In the genomic region with DNA sequence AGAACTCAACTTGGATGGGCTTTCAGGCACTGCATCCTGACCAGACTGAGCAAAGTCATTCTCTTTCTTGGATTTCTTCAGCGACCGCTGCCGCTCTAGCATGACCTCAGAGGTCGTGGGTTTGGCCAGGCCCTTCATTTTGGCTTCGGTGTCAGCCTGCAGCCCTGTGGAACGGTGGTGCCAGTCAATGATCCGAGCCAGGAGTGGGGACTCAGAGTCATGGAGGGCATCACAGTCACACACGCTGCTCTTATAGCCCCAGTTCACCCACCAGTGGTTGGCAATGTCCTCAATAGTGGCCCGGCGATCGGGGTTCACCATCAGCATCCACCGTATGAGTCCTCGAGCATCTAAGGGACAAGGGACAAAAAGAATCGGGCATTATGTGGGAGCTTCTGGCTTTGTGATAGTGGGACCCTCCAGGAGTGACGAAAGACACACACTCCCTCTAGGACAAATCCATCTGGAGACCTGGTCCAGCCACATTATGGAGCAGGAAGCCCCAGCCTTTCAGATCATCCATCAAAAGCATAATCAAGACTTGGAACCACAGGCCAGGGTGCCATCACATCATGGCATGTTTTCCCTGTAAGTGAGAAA, we compare ENCODE assay signal across 17 cellular contexts.
DNase-seq lines count a peak whose midpoint lies in the region; ATAC-seq and TF ChIP-seq lines count a peak whose summit lies in the region.
"Had no signal": no experiment of that assay in that cellular context is flagged by ENCODE, and none has a peak within 500 bp of the region (broad histone marks: within the 10 kb centered on the region; RNA-seq: fewer than 3 reads in every experiment).

No MANE protein-coding gene starts in this region.

- no peak for TF ChIP-seq CTCF in osteocyte (IDR thresholded peaks at IDR 0.05)
- no peak for TF ChIP-seq CTCF in activated CD8-positive, alpha-beta T cell treated with anti-CD3 and anti-CD28 coated beads for 36 hours (IDR thresholded peaks at IDR 0.05)

- H3K9me3 Mint-ChIP-seq in osteocyte (ENCODE audit: unreplicated experiment), result peaks cover 4% of the 10 kb centered on the region
- H3K9me3 Mint-ChIP-seq in activated CD8-positive, alpha-beta T cell treated with anti-CD3 and anti-CD28 coated beads for 36 hours, result no peaks in the 10 kb centered on the region
- H3K9me3 Mint-ChIP-seq: CD8-positive, alpha-beta T cell; HFFc6 had no signal

- H3K9me3 ChIP-seq in mesenchymal stem cell (ENCODE audit: control insufficient read depth, low read length), result no peaks in the 10 kb centered on the region
- H3K9me3 ChIP-seq: BLaER1, Caco-2, HAP-1 had no signal

- H3K23ac ChIP-seq in mesenchymal stem cell (ENCODE audit: low read length in 2 of 2), result no peak overlapping the region

- peak; percentile 45 for DNase-seq in ecto neural progenitor cell (ENCODE audit: low spot score)
- no peak for DNase-seq in mesenchymal stem cell
- peak; percentile 80 for DNase-seq in osteocyte (ENCODE audit: extremely low spot score, unreplicated experiment)
- DNase-seq in activated T-cell treated with anti-CD3 and anti-CD28 coated beads for 4 hours, result no peak
- DNase-seq in activated CD8-positive, alpha-beta T cell treated with anti-CD3 and anti-CD28 coated beads for 36 hours, result no peak
- DNase-seq in mucosa of gallbladder (ENCODE audit: low spot score), result no peak
- DNase-seq: Caco-2; CD4-positive, CD25-positive, alpha-beta regulatory T cell; CD8-positive, alpha-beta T cell; DMS153; DND-41; GOT3; HFFc6 had no signal

- H3K4me1 ChIP-seq in mesenchymal stem cell (ENCODE audit: control insufficient read depth, insufficient read depth, low read depth, low read length), result no peaks in the 10 kb centered on the region
- H3K4me1 ChIP-seq: BLaER1, Caco-2, HAP-1 had no signal

- no peak overlapping the region for H3K4me2 ChIP-seq in mesenchymal stem cell (ENCODE audit: low read length, poor library complexity, severe bottlenecking)
- H3K4me2 ChIP-seq: BLaER1 had no signal

- peaks cover 35 to 53% of the 10 kb centered on the region in 2 experiments for H3K36me3 ChIP-seq in mesenchymal stem cell (ENCODE audit: control insufficient read depth in 1 of 2, insufficient read depth in 2 of 2, low read depth in 1 of 2, low read length in 2 of 2)
- H3K36me3 ChIP-seq: BLaER1 had no signal

- no peak overlapping the region for H3K4me3 Mint-ChIP-seq in osteocyte (ENCODE audit: unreplicated experiment)
- H3K4me3 Mint-ChIP-seq in activated CD8-positive, alpha-beta T cell treated with anti-CD3 and anti-CD28 coated beads for 36 hours, result no peak overlapping the region
- H3K4me3 Mint-ChIP-seq: B cell; CD4-positive, CD25-positive, alpha-beta regulatory T cell; CD8-positive, alpha-beta T cell; HFFc6 had no signal

- H3K14ac ChIP-seq in mesenchymal stem cell (ENCODE audit: low read length in 2 of 2), result no peak overlapping the region

- H3K4ac ChIP-seq in mesenchymal stem cell (ENCODE audit: low read depth in 1 of 2, low read length in 2 of 2), result no peak overlapping the region

- no peak for ATAC-seq in activated CD8-positive, alpha-beta T cell treated with anti-CD3 and anti-CD28 coated beads for 36 hours
- ATAC-seq: CD8-positive, alpha-beta T cell had no signal

- H2BK15ac ChIP-seq in mesenchymal stem cell (ENCODE audit: low read depth, poor library complexity, severe bottlenecking), result no peak overlapping the region

- no peak overlapping the region for H3K18ac ChIP-seq in mesenchymal stem cell (ENCODE audit: low read depth in 1 of 2, low read length in 2 of 2)

- H3K27ac Mint-ChIP-seq in osteocyte (ENCODE audit: unreplicated experiment), result no peak overlapping the region
- no peak overlapping the region for H3K27ac Mint-ChIP-seq in activated CD8-positive, alpha-beta T cell treated with anti-CD3 and anti-CD28 coated beads for 36 hours
- H3K27ac Mint-ChIP-seq: B cell; CD4-positive, CD25-positive, alpha-beta regulatory T cell; CD8-positive, alpha-beta T cell; HFFc6 had no signal

- intact Hi-C loops in activated CD8-positive, alpha-beta T cell treated with anti-CD3 and anti-CD28 coated beads for 36 hours (cut with micrococcal nuclease), result no loop called here

- WGBS in mesenchymal stem cell, result 93% methylated on average over 15 of the region's 15 CpGs

- no peak overlapping the region for H3K27ac ChIP-seq in mesenchymal stem cell (ENCODE audit: low read length, poor library complexity, severe bottlenecking)
- H3K27ac ChIP-seq: BLaER1, C4-2B had no signal

- H2BK5ac ChIP-seq in mesenchymal stem cell (ENCODE audit: low read depth, low read length, poor library complexity, severe bottlenecking), result no peak overlapping the region

- CTCF ChIA-PET in activated CD8-positive, alpha-beta T cell treated with anti-CD3 and anti-CD28 coated beads for 36 hours (lab: Charles Lee), result no interaction called here

- POLR2A ChIA-PET in activated CD8-positive, alpha-beta T cell treated with anti-CD3 and anti-CD28 coated beads for 36 hours (lab: Charles Lee), result no interaction called here

- H2AK5ac ChIP-seq in mesenchymal stem cell (ENCODE audit: low read length, severe bottlenecking), result no peak overlapping the region

- H3K79me1 ChIP-seq in mesenchymal stem cell (replicated peaks; ENCODE audit: low read length, poor library complexity, severe bottlenecking), result peaks cover 49% of the 10 kb centered on the region

- peak overlapping the region; percentile 19 for H4K8ac ChIP-seq in mesenchymal stem cell (ENCODE audit: low read length)

- no peak overlapping the region for H3K9ac ChIP-seq in mesenchymal stem cell (ENCODE audit: low read length)
- H3K9ac ChIP-seq: BLaER1 had no signal

- H3K4me3 ChIP-seq in mesenchymal stem cell (ENCODE audit: insufficient read depth in 1 of 2, low read depth in 1 of 2, low read length in 2 of 2), result peak overlapping the region in 1 of 2 experiments; percentile 1
- H3K4me3 ChIP-seq: BLaER1, HAP-1 had no signal

- no peak overlapping the region for H2BK120ac ChIP-seq in mesenchymal stem cell (ENCODE audit: low read depth, low read length)

- no peak overlapping the region for H2BK12ac ChIP-seq in mesenchymal stem cell (ENCODE audit: low read length in 2 of 2)

- H3K27me3 Mint-ChIP-seq in osteocyte (ENCODE audit: unreplicated experiment), result no peaks in the 10 kb centered on the region
- H3K27me3 Mint-ChIP-seq in activated CD8-positive, alpha-beta T cell treated with anti-CD3 and anti-CD28 coated beads for 36 hours, result peaks cover 3% of the 10 kb centered on the region
- H3K27me3 Mint-ChIP-seq: B cell had no signal

- no peak overlapping the region for H2AFZ ChIP-seq in mesenchymal stem cell (ENCODE audit: low read depth, low read length)

- H3K27me3 ChIP-seq in mesenchymal stem cell (ENCODE audit: control insufficient read depth in 1 of 2, insufficient read depth in 1 of 2, low read length in 2 of 2), result no peaks in the 10 kb centered on the region
- H3K27me3 ChIP-seq: BLaER1 had no signal

- H3K4me1 Mint-ChIP-seq in osteocyte (ENCODE audit: unreplicated experiment), result peaks cover 12% of the 10 kb centered on the region
- H3K4me1 Mint-ChIP-seq in activated CD8-positive, alpha-beta T cell treated with anti-CD3 and anti-CD28 coated beads for 36 hours (ENCODE audit: low read depth), result no peaks in the 10 kb centered on the region
- H3K4me1 Mint-ChIP-seq: B cell; CD4-positive, CD25-positive, alpha-beta regulatory T cell had no signal

- H4K91ac ChIP-seq in mesenchymal stem cell (ENCODE audit: low read length), result peak overlapping the region; percentile 8

- H3K36me3 Mint-ChIP-seq in osteocyte (ENCODE audit: unreplicated experiment), result peaks cover 61% of the 10 kb centered on the region
- no peaks in the 10 kb centered on the region for H3K36me3 Mint-ChIP-seq in activated CD8-positive, alpha-beta T cell treated with anti-CD3 and anti-CD28 coated beads for 36 hours (ENCODE audit: low read depth)
- H3K36me3 Mint-ChIP-seq: CD4-positive, CD25-positive, alpha-beta regulatory T cell; CD8-positive, alpha-beta T cell had no signal

Comparison
In these comparisons a context has a peak if more than half of its experiments do, and no peak if none do; other contexts are left out.
1. DNase-seq: peak in ecto neural progenitor cell (single experiment) and osteocyte (single experiment); none in mesenchymal stem cell (single experiment), activated T-cell treated with anti-CD3 and anti-CD28 coated beads for 4 hours (single experiment), activated CD8-positive, alpha-beta T cell treated with anti-CD3 and anti-CD28 coated beads for 36 hours (single experiment) and mucosa of gallbladder (single experiment).